8 cellular contexts compared by ENCODE assay signal in genomic region chr5:62412549-62413329, GRCh38. TPM values are rescaled to one million over a fixed set of nuclear protein-coding genes. Genes with fewer than 3 reads are reported as not detected.
DNase-seq lines count a peak whose midpoint lies in the region; ATAC-seq and TF ChIP-seq lines count a peak whose summit lies in the region.

TSS of gene IPO11 (plus strand) at chr5:62412763. CDS start at chr5:62437280, 24,517 bp downstream.

- DNase-seq in GM13976 (ENCODE audit: low spot score) (peak; percentile 98), NCI-H146 treated with DMSO at 0.1 percent for 48 hours (lab: John Stamatoyannopoulos, UW; ENCODE audit: unreplicated experiment) (peak; percentile 97), amniotic epithelial cell (ENCODE audit: low read depth) (peak; percentile 98), heart left ventricle (peak; percentile 98 to 99 (median 98)), pons (ENCODE audit: low spot score) (peak; percentile 100), type B pancreatic cell (ENCODE audit: extremely low spot score, unreplicated experiment) (peak; percentile 98)

- TF ChIP-seq POLR2A in heart left ventricle (IDR thresholded peaks at IDR 0.05): peak; percentile 4 to 77

- no peaks in the 10 kb centered on the region for H3K9me3 ChIP-seq in heart left ventricle

- peak within 1 kb of the TSS; percentile 61 to 98 (median 92) for H3K4me3 ChIP-seq in heart left ventricle

- 0 to 1% (median 0%) methylated on average over 56 to 66 of the region's 66 CpGs for WGBS in heart left ventricle, 4 donors

- in situ Hi-C loops in GM13976 (cut with MboI; ENCODE audit: low sequenced_read_pairs, unreplicated experiment): no loop called here

- H3K36me3 Mint-ChIP-seq in type B pancreatic cell: no peaks in the 10 kb centered on the region

- no peaks in the 10 kb centered on the region for H3K27me3 ChIP-seq in heart left ventricle

- peak within 1 kb of the TSS; percentile 89 for H3K27ac Mint-ChIP-seq in type B pancreatic cell

- TF ChIP-seq CTCF in GM13976 (IDR thresholded peaks at IDR 0.05; ENCODE audit: borderline replicate concordance, control extremely low read depth, extremely low read depth, insufficient read depth, missing control alignments): no peak
- peak in 1 of 12 donors; percentile 7 for TF ChIP-seq CTCF in heart left ventricle (IDR thresholded peaks at IDR 0.05)
- no peak for TF ChIP-seq CTCF in type B pancreatic cell (conservative IDR thresholded peaks at IDR 0.05)

- peak within 1 kb of the TSS; percentile 96 for H3K4me3 Mint-ChIP-seq in type B pancreatic cell

- H3K4me1 Mint-ChIP-seq in type B pancreatic cell (ENCODE audit: unreplicated experiment): peaks cover 19% of the 10 kb centered on the region

- ATAC-seq in HG02870 (IDR thresholded peaks at IDR 0.05; ENCODE audit: unreplicated experiment) (peak; percentile 97), heart left ventricle (peak; percentile 97 to 99 (median 98))

- intact Hi-C loops in T-helper 1 cell treated with Interleukin-12 subunit alpha and Interleukin-12 subunit beta and Interleukin-4 antibody, amounts not matched to agents 30 ng/mL and 1 ng/mL, for 36 hours (cut with micrococcal nuclease): loop anchor here (1.0 to 5.0 kb wide), 7 partner anchors 8 to 1715 kb away; partner anchors contain the start of genes ERCC8, LRRC70, NDUFAF2 and ZSWIM6
- intact Hi-C loops in heart left ventricle (cut with DNase I): no loop called here

- peaks cover 0 to 21% (median 11%) of the 10 kb centered on the region in 12 donors for H3K4me1 ChIP-seq in heart left ventricle

- H3K9me3 Mint-ChIP-seq in type B pancreatic cell: no peaks in the 10 kb centered on the region

- peak within 1 kb of the TSS in 11 of 12 donors; percentile 49 to 84 (median 73) for H3K27ac ChIP-seq in heart left ventricle

- H3K36me3 ChIP-seq in heart left ventricle: no peaks in the 10 kb centered on the region

- H3K27me3 Mint-ChIP-seq in type B pancreatic cell: no peaks in the 10 kb centered on the region

RNA-seq across cellular contexts. Expression of gene IPO11, which starts in this region (rescaled TPM):
- 27.2 and 29.1 TPM in 2 replicates for total RNA-seq in T-helper 1 cell treated with Interleukin-12 subunit alpha and Interleukin-12 subunit beta and Interleukin-4 antibody, amounts not matched to agents 30 ng/mL and 1 ng/mL, for 36 hours
- total RNA-seq in heart left ventricle (10 to 100 TPM; 25.1 to 40.4 (median 31.3) TPM), type B pancreatic cell (ENCODE audit: low replicate concordance) (32.4 and 41.0 TPM in 2 replicates)
- 10 to 100 TPM in 1 of 2 donors, 1 to 10 TPM in 1; 8.2 to 20.5 TPM for polyA plus RNA-seq in heart left ventricle

Comparison
In these comparisons a context has a peak if more than half of its experiments do, and no peak if none do; other contexts are left out.
1. Peak in every context shown above with its lines: DNase-seq, ATAC-seq, H3K4me3 ChIP-seq and H3K27ac ChIP-seq.